ENCODE assay signal across 7 cellular contexts in the genomic region with DNA sequence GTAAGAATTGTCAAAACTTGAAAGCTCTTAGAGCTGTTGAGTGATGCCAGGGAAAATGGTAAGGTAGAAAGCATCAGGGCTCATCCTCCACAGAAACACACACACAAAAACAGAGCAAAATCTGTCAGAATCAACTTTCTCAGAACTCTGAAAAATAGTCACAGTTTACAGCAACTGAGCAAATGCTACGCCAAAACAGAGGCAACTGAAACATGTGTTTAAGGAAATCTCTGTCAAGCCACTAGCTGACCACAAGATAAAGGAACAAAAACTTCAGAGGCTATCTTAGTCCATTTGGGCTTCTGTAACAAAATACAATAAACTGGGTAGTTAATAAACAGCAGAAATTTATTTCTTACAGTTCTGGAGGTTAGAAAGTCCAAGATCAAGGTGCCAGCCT.
ATAC-seq lines count a peak whose summit lies in the region.

No MANE protein-coding gene starts in this region.

- ATAC-seq in GM18868 (IDR thresholded peaks at IDR 0.05; ENCODE audit: unreplicated experiment) (peak; percentile 93), GM19438 (IDR thresholded peaks at IDR 0.05; ENCODE audit: low read depth, unreplicated experiment) (peak; percentile 87), GM21526 (IDR thresholded peaks at IDR 0.05; ENCODE audit: low FRiP score, unreplicated experiment) (peak; percentile 58), HG02623 (IDR thresholded peaks at IDR 0.05; ENCODE audit: unreplicated experiment) (peak; percentile 86), HG02981 (IDR thresholded peaks at IDR 0.05; ENCODE audit: unreplicated experiment) (peak; percentile 86), HG03175 (IDR thresholded peaks at IDR 0.05; ENCODE audit: unreplicated experiment) (peak; percentile 92), HG03565 (IDR thresholded peaks at IDR 0.05; ENCODE audit: unreplicated experiment) (peak; percentile 84)

Comparison
In these comparisons a context has a peak if more than half of its experiments do, and no peak if none do; other contexts are left out.
1. Peak in every context shown above with its lines: ATAC-seq.